9 cellular contexts compared by ENCODE assay signal in the genomic region with DNA sequence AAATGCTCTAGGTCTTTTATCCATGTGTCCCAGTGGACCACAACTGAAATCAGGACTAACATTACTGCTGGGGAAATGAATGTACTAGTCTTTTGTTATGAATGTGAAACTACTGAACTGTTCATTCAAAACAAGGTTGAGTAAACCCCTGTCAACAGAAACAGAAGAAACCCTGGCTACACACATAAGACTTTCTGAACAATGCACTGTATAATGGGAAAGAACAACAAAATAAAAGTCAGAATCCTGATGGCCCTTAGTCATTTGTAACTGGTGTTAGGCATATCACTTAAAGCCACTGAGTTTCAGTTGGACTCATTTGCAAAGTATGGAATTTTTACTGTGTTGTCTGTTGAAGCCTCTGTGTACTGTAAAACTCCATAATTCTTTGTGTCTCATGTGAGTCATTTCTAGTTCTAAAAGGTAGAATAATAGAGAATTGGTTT.
DNase-seq lines count a peak whose midpoint lies in the region; ATAC-seq lines count a peak whose summit lies in the region.
"Had no signal": no experiment of that assay in that cellular context is flagged by ENCODE, and none has a peak within 500 bp of the region (broad histone marks: within the 10 kb centered on the region; RNA-seq: fewer than 3 reads in every experiment).

No MANE protein-coding gene starts in this region.

- peak; percentile 16 for DNase-seq in HT1080 (ENCODE audit: low read depth)
- DNase-seq in iris pigment epithelial cell (ENCODE audit: low read depth), result peak; percentile 48
- DNase-seq in central memory CD4-positive, alpha-beta T cell, result no peak
- DNase-seq in NOMO-1 (lab: John Stamatoyannopoulos, UW; ENCODE audit: unreplicated experiment in 2 of 2), result no peak
- no peak for DNase-seq in SIG-M5 (lab: John Stamatoyannopoulos, UW)
- DNase-seq in medulla oblongata (ENCODE audit: extremely low spot score), result no peak
- DNase-seq: activated CD4-positive, alpha-beta T cell treated with anti-CD3 and anti-CD28 coated beads, Interleukin-2, amount 50 U/mL, for 48 hours had no signal

- peak; percentile 86 for ATAC-seq in GM18858 (IDR thresholded peaks at IDR 0.05; ENCODE audit: unreplicated experiment)
- peak; percentile 71 for ATAC-seq in GM21737 (IDR thresholded peaks at IDR 0.05; ENCODE audit: unreplicated experiment)

Comparison
In these comparisons a context has a peak if more than half of its experiments do, and no peak if none do; other contexts are left out.
1. DNase-seq: peak in HT1080 (single experiment) and iris pigment epithelial cell (single experiment); none in central memory CD4-positive, alpha-beta T cell (single experiment), NOMO-1 (0 of 2), SIG-M5 (single experiment) and medulla oblongata (single experiment).